2 cellular contexts compared by ENCODE assay signal in the genomic region with DNA sequence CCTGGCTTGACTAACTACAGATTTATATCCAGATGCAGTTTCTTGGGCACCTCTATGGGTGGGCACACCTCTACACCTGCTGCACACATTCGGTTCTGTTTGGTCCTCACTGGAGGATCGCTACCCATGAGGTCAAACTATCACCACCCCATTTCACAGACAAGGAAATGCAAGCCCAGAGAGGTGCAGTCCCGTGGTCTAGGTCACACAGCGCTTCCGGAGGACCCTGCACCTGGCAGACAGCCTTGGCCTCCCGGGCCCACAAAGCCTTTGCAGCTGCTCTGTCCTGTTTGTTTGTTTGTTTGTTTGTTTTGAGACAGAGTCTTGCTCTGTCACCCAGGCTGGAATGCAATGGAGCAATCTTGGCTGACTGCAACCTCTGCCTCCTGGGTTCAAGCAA.
A peak's percentile ranks its signal among the peaks of the same experiment; 100 is the strongest.
TF ChIP-seq lines count a peak whose summit lies in the region.

No MANE protein-coding gene starts in this region.

TF ChIP-seq in HepG2, 621 proteins besides CTCF, POLR2A, EP300 and RAD21:
- TF ChIP-seq ZNF567 (CRISPR knock-in tag; IDR thresholded peaks at IDR 0.05; ENCODE audit: borderline replicate concordance) (no peak), ZNF768 (CRISPR knock-in tag; IDR thresholded peaks at IDR 0.05) (peak; percentile 98)

TF ChIP-seq in HEK293, 187 proteins besides CTCF, POLR2A, EP300 and RAD21:
- TF ChIP-seq MEIS1 (CRISPR knock-in tag; IDR thresholded peaks at IDR 0.05; ENCODE audit: borderline replicate concordance) (no peak), ZNF292 (tag by site-specific recombination; IDR thresholded peaks at IDR 0.05; ENCODE audit: borderline replicate concordance, low read depth) (no peak), ZNF404 (tag by site-specific recombination; IDR thresholded peaks at IDR 0.05) (no peak), ZNF529 (tag by site-specific recombination; IDR thresholded peaks at IDR 0.05; ENCODE audit: insufficient replicate concordance) (no peak), ZSCAN23 (tag by site-specific recombination; IDR thresholded peaks at IDR 0.05) (no peak), ZNF121 (tag by site-specific recombination; IDR thresholded peaks at IDR 0.05) (no peak), ZNF221 (tag by site-specific recombination; IDR thresholded peaks at IDR 0.05; ENCODE audit: borderline replicate concordance) (no peak), ZNF677 (tag by site-specific recombination; IDR thresholded peaks at IDR 0.05) (no peak), ZNF768 (tag by site-specific recombination; IDR thresholded peaks at IDR 0.05) (0 out of 2 replicates have a peak, but pooled peaks have one; percentile 45)
